In the genomic region with DNA sequence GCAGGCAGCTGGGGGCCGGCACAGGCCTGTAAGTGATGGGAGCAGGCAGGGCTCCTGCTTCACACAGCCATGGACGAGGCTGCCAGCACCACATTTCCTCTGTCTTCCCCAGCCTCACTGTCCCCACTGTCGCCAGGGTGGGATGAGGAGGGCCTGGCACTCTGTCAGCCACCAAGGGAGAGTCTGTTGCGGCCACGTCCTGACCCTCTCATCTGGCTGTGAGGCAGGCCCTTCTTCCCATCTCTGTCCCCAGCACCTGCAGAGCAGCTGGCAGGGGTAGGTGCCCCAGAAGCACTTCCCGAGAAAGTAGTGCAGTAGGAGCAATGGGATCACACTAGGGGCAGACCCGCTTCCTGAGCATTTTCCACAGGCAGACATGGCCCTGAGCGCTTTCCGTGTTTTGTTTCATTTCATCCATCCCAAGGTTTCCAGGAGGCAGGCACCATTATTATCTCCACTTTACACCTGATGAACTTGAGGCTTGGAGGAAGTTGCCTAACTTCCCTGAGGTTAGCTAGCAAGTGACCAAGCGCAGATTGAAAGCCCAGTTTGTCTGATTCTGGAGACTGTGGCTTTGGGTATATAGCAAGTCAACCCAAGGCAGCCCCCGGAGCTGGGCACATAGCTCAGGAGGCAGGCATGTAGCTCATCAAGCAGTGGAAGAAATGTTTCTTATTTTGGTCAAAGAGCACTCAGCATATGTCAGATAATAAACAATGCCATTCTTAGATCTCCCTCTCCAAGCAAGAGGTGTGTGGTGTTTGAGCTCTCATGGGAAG, we compare ENCODE assay signal across 15 cellular contexts.
A peak's percentile ranks its signal among the peaks of the same experiment; 100 is the strongest.
DNase-seq lines count a peak whose midpoint lies in the region; ATAC-seq and TF ChIP-seq lines count a peak whose summit lies in the region.
"Had no signal": no experiment of that assay in that cellular context is flagged by ENCODE, and none has a peak within 500 bp of the region (broad histone marks: within the 10 kb centered on the region; RNA-seq: fewer than 3 reads in every experiment).

No MANE protein-coding gene starts in this region.

- no peaks in the 10 kb centered on the region for H3K36me3 Mint-ChIP-seq in stimulated activated effector memory CD8-positive, alpha-beta T cell treated with anti-CD3 and anti-CD28 coated beads, Interleukin-12 subunit alpha, Interleukin-12 subunit beta, amount 100 ng/mL, for 72 hours
- no peaks in the 10 kb centered on the region for H3K36me3 Mint-ChIP-seq in activated naive CD4-positive, alpha-beta T cell treated with anti-CD3 and anti-CD28 coated beads, Interleukin-2, amount 50 U/mL, for 72 hours

- H3K4me1 ChIP-seq in BLaER1 (peaks cover 17% of the 10 kb centered on the region; the same call in 1 of the 2 replicates), mesenchymal stem cell (ENCODE audit: control insufficient read depth, insufficient read depth, low read depth, low read length) (peaks cover 5% of the 10 kb centered on the region), foreskin keratinocyte (no peaks in the 10 kb centered on the region)

- no peaks in the 10 kb centered on the region for H3K79me1 ChIP-seq in mesenchymal stem cell (replicated peaks; ENCODE audit: low read length, poor library complexity, severe bottlenecking)

- H3K14ac ChIP-seq in mesenchymal stem cell (ENCODE audit: low read length in 2 of 2), result peak overlapping the region in 1 of 2 experiments; percentile 26

- no peak overlapping the region for H2AK5ac ChIP-seq in mesenchymal stem cell (ENCODE audit: low read length, severe bottlenecking)

- no peaks in the 10 kb centered on the region for H4K20me1 ChIP-seq in BLaER1

- no peak overlapping the region for H3K23ac ChIP-seq in mesenchymal stem cell (ENCODE audit: low read length in 2 of 2)

- H3K4me1 Mint-ChIP-seq in stimulated activated effector memory CD8-positive, alpha-beta T cell treated with anti-CD3 and anti-CD28 coated beads, Interleukin-12 subunit alpha, Interleukin-12 subunit beta, amount 100 ng/mL, for 72 hours, result no peaks in the 10 kb centered on the region

- no peak overlapping the region for H3K4ac ChIP-seq in mesenchymal stem cell (ENCODE audit: low read depth in 1 of 2, low read length in 2 of 2)

- H3K4me3 Mint-ChIP-seq in stimulated activated effector memory CD8-positive, alpha-beta T cell treated with anti-CD3 and anti-CD28 coated beads, Interleukin-12 subunit alpha, Interleukin-12 subunit beta, amount 100 ng/mL, for 72 hours, result no peak overlapping the region
- H3K4me3 Mint-ChIP-seq: H9 had no signal

- H3K4me3 ChIP-seq in AG04450 (ENCODE audit: low read depth, low read length) (no peak overlapping the region), BLaER1 (no peak overlapping the region), mesenchymal stem cell (ENCODE audit: insufficient read depth in 1 of 2, low read depth in 1 of 2, low read length in 2 of 2) (no peak overlapping the region)
- H3K4me3 ChIP-seq: MG63 had no signal

- no peak overlapping the region for H4K8ac ChIP-seq in mesenchymal stem cell (ENCODE audit: low read length)

- no peaks in the 10 kb centered on the region for H3K9me3 ChIP-seq in AG04450 (ENCODE audit: control insufficient read depth, insufficient read depth, low read length)
- 0 out of 2 replicates have a peak, but pooled peaks cover 2% of the 10 kb centered on the region for H3K9me3 ChIP-seq in BLaER1
- H3K9me3 ChIP-seq in mesenchymal stem cell (ENCODE audit: control insufficient read depth, low read length), result peaks cover 7% of the 10 kb centered on the region
- H3K9me3 ChIP-seq: MG63 had no signal

- no peak overlapping the region for H3K27ac Mint-ChIP-seq in stimulated activated effector memory CD8-positive, alpha-beta T cell treated with anti-CD3 and anti-CD28 coated beads, Interleukin-12 subunit alpha, Interleukin-12 subunit beta, amount 100 ng/mL, for 72 hours
- H3K27ac Mint-ChIP-seq in activated naive CD4-positive, alpha-beta T cell treated with anti-CD3 and anti-CD28 coated beads, Interleukin-2, amount 50 U/mL, for 72 hours, result no peak overlapping the region
- H3K27ac Mint-ChIP-seq: H9 had no signal

- TF ChIP-seq CTCF in AG04450 (IDR thresholded peaks at IDR 0.05; ENCODE audit: low read depth, low read length), result no peak
- no peak for TF ChIP-seq CTCF in foreskin keratinocyte (conservative IDR thresholded peaks at IDR 0.05)

- H3K9me3 Mint-ChIP-seq in stimulated activated effector memory CD8-positive, alpha-beta T cell treated with anti-CD3 and anti-CD28 coated beads, Interleukin-12 subunit alpha, Interleukin-12 subunit beta, amount 100 ng/mL, for 72 hours, result peaks cover 4% of the 10 kb centered on the region
- H3K9me3 Mint-ChIP-seq in activated naive CD4-positive, alpha-beta T cell treated with anti-CD3 and anti-CD28 coated beads, Interleukin-2, amount 50 U/mL, for 72 hours, result peaks cover 0 to 10% of the 10 kb centered on the region in 2 donors

- H2BK120ac ChIP-seq in mesenchymal stem cell (ENCODE audit: low read depth, low read length), result no peak overlapping the region

- H2BK15ac ChIP-seq in mesenchymal stem cell (ENCODE audit: low read depth, poor library complexity, severe bottlenecking), result peak overlapping the region; percentile 26

- peak; percentile 8 for ATAC-seq in stimulated activated effector memory CD8-positive, alpha-beta T cell treated with anti-CD3 and anti-CD28 coated beads, Interleukin-12 subunit alpha, Interleukin-12 subunit beta, amount 100 ng/mL, for 72 hours
- ATAC-seq in foreskin keratinocyte, result no peak
- ATAC-seq in activated naive CD4-positive, alpha-beta T cell treated with anti-CD3 and anti-CD28 coated beads, Interleukin-2, amount 50 U/mL, for 72 hours, result no peak

- H3K27ac ChIP-seq in AG04450 (ENCODE audit: low read depth, low read length) (peak overlapping the region; percentile 11), BLaER1 (no peak overlapping the region), mesenchymal stem cell (ENCODE audit: low read length, poor library complexity, severe bottlenecking) (no peak overlapping the region), foreskin keratinocyte (no peak overlapping the region)

- no peak overlapping the region for H4K91ac ChIP-seq in mesenchymal stem cell (ENCODE audit: low read length)

- H3K4me2 ChIP-seq in BLaER1 (peak overlapping the region; percentile 3; the same call in 1 of the 2 replicates), mesenchymal stem cell (ENCODE audit: low read length, poor library complexity, severe bottlenecking) (no peak overlapping the region)

- H2AFZ ChIP-seq in mesenchymal stem cell (ENCODE audit: low read depth, low read length), result no peak overlapping the region

- no peak overlapping the region for H3K9ac ChIP-seq in BLaER1
- H3K9ac ChIP-seq in mesenchymal stem cell (ENCODE audit: low read length), result no peak overlapping the region

- H3K36me3 ChIP-seq in BLaER1 (no peaks in the 10 kb centered on the region), mesenchymal stem cell (ENCODE audit: control insufficient read depth in 1 of 2, insufficient read depth in 2 of 2, low read depth in 1 of 2, low read length in 2 of 2) (no peaks in the 10 kb centered on the region)
- H3K36me3 ChIP-seq: MG63 had no signal

- H3K27me3 ChIP-seq in AG04450 (ENCODE audit: control insufficient read depth, insufficient read depth, low read length), result peaks cover 2% of the 10 kb centered on the region
- H3K27me3 ChIP-seq in BLaER1, result no peaks in the 10 kb centered on the region
- H3K27me3 ChIP-seq in mesenchymal stem cell (ENCODE audit: control insufficient read depth in 1 of 2, insufficient read depth in 1 of 2, low read length in 2 of 2), result peaks cover 0 to 5% of the 10 kb centered on the region in 2 experiments
- no peaks in the 10 kb centered on the region for H3K27me3 ChIP-seq in foreskin keratinocyte
- H3K27me3 ChIP-seq: MG63 had no signal

- H3K18ac ChIP-seq in mesenchymal stem cell (ENCODE audit: low read depth in 1 of 2, low read length in 2 of 2), result no peak overlapping the region

- POLR2A ChIA-PET in AG04450 (lab: Yijun Ruan, JAX), result interaction anchor here (1.5 kb wide), 1 partner anchor 11 kb away, joined by 4 read pairs; no protein-coding TSS in a partner anchor

- WGBS in mesenchymal stem cell, result 88% methylated on average over 10 of the region's 11 CpGs

- CTCF ChIA-PET in AG04450 (lab: Charles Lee), result no interaction called here

- no peak overlapping the region for H2BK5ac ChIP-seq in mesenchymal stem cell (ENCODE audit: low read depth, low read length, poor library complexity, severe bottlenecking)

- DNase-seq in AG04450 (ENCODE audit: low read depth, low spot score), result no peak
- DNase-seq in mesenchymal stem cell, result no peak
- DNase-seq in stimulated activated effector memory CD8-positive, alpha-beta T cell treated with anti-CD3 and anti-CD28 coated beads, Interleukin-12 subunit alpha, Interleukin-12 subunit beta, amount 100 ng/mL, for 72 hours (ENCODE audit: low spot score in 2 of 2), result no peak
- no peak for DNase-seq in foreskin keratinocyte
- no peak for DNase-seq in NK-92 treated with Interleukin-12 subunit alpha and Interleukin-12 subunit beta, amount 100 ng/mL, for 24 hours (lab: John Stamatoyannopoulos, UW)
- DNase-seq in activated naive CD4-positive, alpha-beta T cell treated with anti-CD3 and anti-CD28 coated beads, Interleukin-2, amount 50 U/mL, for 72 hours (ENCODE audit: low spot score in 2 of 2), result no peak
- DNase-seq: ACHN, DMS79 treated with DMSO at 0.1 percent for 48 hours, H9, MG63, NCI-H1092, NCI-H2081 treated with DMSO at 0.1 percent for 48 hours, NCI-H510A treated with DMSO at 0.1 percent for 48 hours, SHP77 treated with DMSO at 0.1 percent for 48 hours had no signal

- no peak overlapping the region for H2BK12ac ChIP-seq in mesenchymal stem cell (ENCODE audit: low read length in 2 of 2)
